ENCODE assay signal across 8 cellular contexts in genomic region chr10:103367782-103368518, GRCh38.
A peak's percentile ranks its signal among the peaks of the same experiment; 100 is the strongest.
DNase-seq lines count a peak whose midpoint lies in the region; ATAC-seq, FAIRE-seq and TF ChIP-seq lines count a peak whose summit lies in the region.

TSS of gene TAF5 (plus strand) at chr10:103367976. CDS start at chr10:103367990, 14 bp downstream.

- peak; percentile 95 for DNase-seq in AML-193 (lab: John Stamatoyannopoulos, UW)
- DNase-seq in NCI-H446 treated with DMSO at 0.1 percent for 48 hours (lab: John Stamatoyannopoulos, UW) = peak; percentile 85
- DNase-seq in cerebellar cortex (ENCODE audit: low spot score) = peak; percentile 97
- peak; percentile 79 to 88 for DNase-seq in stimulated activated CD4-positive, alpha-beta T cell treated with anti-CD3 and anti-CD28 coated beads, Interleukin-12 subunit alpha, Interleukin-12 subunit beta, amount 100 ng/mL, for 24 hours (ENCODE audit: low read depth in 2 of 2)

- peak; percentile 74 for FAIRE-seq in islet of Langerhans (lab: Jason Lieb, UNC)

- ATAC-seq in HG03378 (IDR thresholded peaks at IDR 0.05; ENCODE audit: unreplicated experiment) = peak; percentile 49
- ATAC-seq in activated CD4-positive, CD25-positive, alpha-beta regulatory T cell treated with anti-CD3 and anti-CD28 coated beads, Interleukin-2, amount 50 U/mL, for 24 hours = peak; percentile 53 to 56

- peak; percentile 90 for TF ChIP-seq POLR2A in GM19099 (IDR thresholded peaks at IDR 0.05; ENCODE audit: extremely low read depth, insufficient read length, low read depth)

Comparison
In these comparisons a context has a peak if more than half of its experiments do, and no peak if none do; other contexts are left out.
1. Peak in every context shown above with its lines: DNase-seq and ATAC-seq.